Comparison of ENCODE assay signal across 8 cellular contexts in genomic region chr3:125916376-125916978, GRCh38. TPM values are rescaled to one million over a fixed set of nuclear protein-coding genes. Genes with fewer than 3 reads are reported as not detected.
DNase-seq lines count a peak whose midpoint lies in the region; FAIRE-seq and TF ChIP-seq lines count a peak whose summit lies in the region.

No MANE protein-coding gene starts in this region.

- no peaks in the 10 kb centered on the region for H3K27me3 Mint-ChIP-seq in activated naive CD8-positive, alpha-beta T cell treated with anti-CD3 and anti-CD28 coated beads for 36 hours
- peaks cover 8% of the 10 kb centered on the region for H3K27me3 Mint-ChIP-seq in glutamatergic neuron (ENCODE audit: unreplicated experiment)

- peak; percentile 65 for DNase-seq in GM12864 (ENCODE audit: low read depth)
- DNase-seq in HAP-1 (ENCODE audit: low spot score in 2 of 2): peak; percentile 72 to 98
- DNase-seq in LoVo (ENCODE audit: low spot score): peak; percentile 87
- peak; percentile 93 for DNase-seq in RKO (ENCODE audit: low spot score)
- peak; percentile 97 for DNase-seq in activated naive CD8-positive, alpha-beta T cell treated with anti-CD3 and anti-CD28 coated beads for 36 hours
- DNase-seq in glutamatergic neuron: peak; percentile 97
- DNase-seq in osteoblast (ENCODE audit: insufficient read length, low spot score, missing footprints): peak; percentile 92
- peak; percentile 93 for DNase-seq in urothelium cell line (ENCODE audit: low spot score)

- H3K27ac ChIP-seq in osteoblast (ENCODE audit: low read depth, low read length): peak overlapping the region; percentile 93

- H3K9me3 ChIP-seq in HAP-1 (no peaks in the 10 kb centered on the region), osteoblast (ENCODE audit: low read depth, low read length) (no peaks in the 10 kb centered on the region)

- no peaks in the 10 kb centered on the region for H3K79me2 ChIP-seq in osteoblast (ENCODE audit: insufficient read depth, low read length)

- no peaks in the 10 kb centered on the region for H3K9me3 Mint-ChIP-seq in activated naive CD8-positive, alpha-beta T cell treated with anti-CD3 and anti-CD28 coated beads for 36 hours
- peaks cover 6% of the 10 kb centered on the region for H3K9me3 Mint-ChIP-seq in glutamatergic neuron (ENCODE audit: unreplicated experiment)

- peak overlapping the region; percentile 86 for H3K4me3 ChIP-seq in GM12864 (ENCODE audit: low read depth, low read length)
- H3K4me3 ChIP-seq in HAP-1: peak overlapping the region; percentile 57
- H3K4me3 ChIP-seq in osteoblast (ENCODE audit: insufficient read depth, low read length): peak overlapping the region; percentile 84

- in situ Hi-C loops in HAP-1 (cut with MboI; ENCODE audit: low sequenced_read_pairs): no loop called here

- no peaks in the 10 kb centered on the region for H3K36me3 Mint-ChIP-seq in activated naive CD8-positive, alpha-beta T cell treated with anti-CD3 and anti-CD28 coated beads for 36 hours
- no peaks in the 10 kb centered on the region for H3K36me3 Mint-ChIP-seq in glutamatergic neuron (ENCODE audit: unreplicated experiment)

- no peak for FAIRE-seq in urothelium cell line (lab: Jason Lieb, UNC)

- H3K36me3 ChIP-seq in HAP-1 (replicated peaks) (no peaks in the 10 kb centered on the region), osteoblast (ENCODE audit: insufficient read depth, low read length) (no peaks in the 10 kb centered on the region)

- peak overlapping the region; percentile 88 for H3K27ac Mint-ChIP-seq in activated naive CD8-positive, alpha-beta T cell treated with anti-CD3 and anti-CD28 coated beads for 36 hours
- peak overlapping the region; percentile 96 for H3K27ac Mint-ChIP-seq in glutamatergic neuron (ENCODE audit: unreplicated experiment)

- peaks cover 34% of the 10 kb centered on the region for H3K4me1 Mint-ChIP-seq in activated naive CD8-positive, alpha-beta T cell treated with anti-CD3 and anti-CD28 coated beads for 36 hours
- H3K4me1 Mint-ChIP-seq in glutamatergic neuron (ENCODE audit: low read depth, unreplicated experiment): peaks cover 22% of the 10 kb centered on the region

- H3K4me2 ChIP-seq in osteoblast (ENCODE audit: insufficient read depth, low read length): peak overlapping the region; percentile 92

- H3K4me1 ChIP-seq in HAP-1: no peaks in the 10 kb centered on the region; the same call in 1 of the 2 replicates
- peaks cover 13% of the 10 kb centered on the region for H3K4me1 ChIP-seq in osteoblast (ENCODE audit: insufficient read depth, low read length)

- H4K20me1 ChIP-seq in osteoblast (ENCODE audit: insufficient read depth, low read length): no peaks in the 10 kb centered on the region

- H3K4me3 Mint-ChIP-seq in activated naive CD8-positive, alpha-beta T cell treated with anti-CD3 and anti-CD28 coated beads for 36 hours: peak overlapping the region; percentile 83
- peak overlapping the region; percentile 89 for H3K4me3 Mint-ChIP-seq in glutamatergic neuron (ENCODE audit: unreplicated experiment)

- TF ChIP-seq CTCF in GM12864 (IDR thresholded peaks at IDR 0.05; ENCODE audit: low read depth, low read length, missing control alignments) (peak; percentile 29), glutamatergic neuron (IDR thresholded peaks at IDR 0.05; ENCODE audit: partially characterized antibody, unreplicated experiment) (no peak), osteoblast (IDR thresholded peaks at IDR 0.05; ENCODE audit: extremely low read depth, low read depth, low read length) (peak; percentile 11)

- H3K27me3 ChIP-seq in HAP-1 (ENCODE audit: low read depth): no peaks in the 10 kb centered on the region
- H3K27me3 ChIP-seq in osteoblast (ENCODE audit: insufficient read depth, low read length): no peaks in the 10 kb centered on the region

- peak overlapping the region; percentile 72 for H2AFZ ChIP-seq in osteoblast (ENCODE audit: low read length)

RNA-seq across cellular contexts. Expression of gene ROPN1B, which starts 52.5 kb away (rescaled TPM):
- not detected for total RNA-seq in activated naive CD8-positive, alpha-beta T cell treated with anti-CD3 and anti-CD28 coated beads for 36 hours
- total RNA-seq in glutamatergic neuron (ENCODE audit: unreplicated experiment) (not detected), osteoblast (not detected in 2 replicates)

Comparison
In these comparisons a context has a peak if more than half of its experiments do, and no peak if none do; other contexts are left out.
1. Peak in every context shown above with its lines: DNase-seq, H3K4me3 ChIP-seq and H3K27ac ChIP-seq.